Comparison of ENCODE assay signal across 27 cellular contexts in the genomic region with DNA sequence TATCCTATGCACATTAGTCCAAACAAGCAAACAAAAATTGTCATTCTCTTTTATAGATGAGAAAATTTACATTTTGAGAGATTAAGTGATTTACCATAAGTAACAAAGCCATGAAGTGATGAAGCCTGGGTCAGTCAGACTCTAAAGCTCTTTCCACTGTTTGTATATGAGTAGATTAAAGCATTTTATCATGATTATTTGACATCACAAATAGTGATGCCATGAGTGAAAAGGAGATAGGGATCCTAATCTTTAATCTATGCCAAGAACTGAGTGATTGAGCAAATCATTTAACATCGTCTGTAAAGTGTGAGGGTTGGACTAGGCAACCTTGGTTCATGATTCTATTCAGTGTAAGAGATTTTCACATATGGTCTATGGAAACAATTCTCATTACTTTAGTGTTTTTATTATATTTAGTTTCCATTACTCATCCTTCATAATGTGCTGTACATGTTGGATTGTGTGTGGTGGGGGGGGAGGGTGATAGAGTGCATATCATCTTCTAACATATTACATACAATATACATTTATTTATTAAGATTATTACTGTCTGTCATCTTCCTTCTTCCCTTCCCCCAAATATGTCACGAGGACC.
"Had no signal": no experiment of that assay in that cellular context is flagged by ENCODE, and none has a peak within 500 bp of the region (broad histone marks: within the 10 kb centered on the region; RNA-seq: fewer than 3 reads in every experiment).

No MANE protein-coding gene starts in this region.

- H3K9me3 ChIP-seq: esophagus muscularis mucosa, gastrocnemius medialis, lower lobe of right lung, ovary, prostate gland, upper lobe of left lung had no signal

- H3K27me3 ChIP-seq: brain microvascular endothelial cell, esophagus muscularis mucosa, gastrocnemius medialis, ovary, spleen, upper lobe of left lung had no signal

- H3K4me3 Mint-ChIP-seq: activated naive CD4-positive, alpha-beta T cell treated with anti-CD3 and anti-CD28 coated beads, Interleukin-2, amount 10 ng/mL, durations not matched to agents 7 days and 5 days; activated T-cell treated with anti-CD3 and anti-CD28 coated beads, Interleukin-2, amount 50 U/mL, for 72 hours; effector memory CD8-positive, alpha-beta T cell; naive B cell had no signal

- H3K4me1 Mint-ChIP-seq: activated naive CD4-positive, alpha-beta T cell treated with anti-CD3 and anti-CD28 coated beads, Interleukin-2, amount 10 ng/mL, durations not matched to agents 7 days and 5 days had no signal

- H3K36me3 Mint-ChIP-seq: activated naive CD4-positive, alpha-beta T cell treated with anti-CD3 and anti-CD28 coated beads, Interleukin-2, amount 10 ng/mL, durations not matched to agents 7 days and 5 days had no signal

- H3K4me1 ChIP-seq: prostate gland had no signal

- H3K4me3 ChIP-seq: esophagus muscularis mucosa, gastrocnemius medialis, lower lobe of right lung, ovary, prostate gland, spleen, upper lobe of left lung had no signal

- H3K27ac Mint-ChIP-seq: activated naive CD4-positive, alpha-beta T cell treated with anti-CD3 and anti-CD28 coated beads, Interleukin-2, amount 10 ng/mL, durations not matched to agents 7 days and 5 days; activated T-cell treated with anti-CD3 and anti-CD28 coated beads, Interleukin-2, amount 50 U/mL, for 72 hours; effector memory CD8-positive, alpha-beta T cell; naive B cell had no signal

- H3K36me3 ChIP-seq: brain microvascular endothelial cell, esophagus muscularis mucosa, gastrocnemius medialis, lower lobe of right lung, ovary, prostate gland, spleen, upper lobe of left lung, WERI-Rb-1 had no signal

- FAIRE-seq: colon, keratinocyte, TTC549 had no signal

- ATAC-seq: activated T-cell treated with anti-CD3 and anti-CD28 coated beads, Interleukin-2, amount 50 U/mL, for 72 hours; effector memory CD8-positive, alpha-beta T cell; gastrocnemius medialis; left colon; lower lobe of right lung; stimulated activated naive CD8-positive, alpha-beta T cell treated with anti-CD3 and anti-CD28 coated beads, Interleukin-15, Interleukin-2, amounts not matched to agents 100 U/mL and 50 U/mL, for 24 hours had no signal

- DNase-seq: activated CD4-positive, alpha-beta T cell treated with anti-CD3 and anti-CD28 coated beads for 1 hour; activated CD4-positive, alpha-beta T cell treated with anti-CD3 and anti-CD28 coated beads, Interleukin-2, amount 50 U/mL, for 4 hours; activated effector memory CD4-positive, alpha-beta T cell treated with anti-CD3 and anti-CD28 coated beads, Interleukin-2, amount 50 U/mL, for 16 hours; activated naive CD4-positive, alpha-beta T cell treated with anti-CD3 and anti-CD28 coated beads, Interleukin-2, amount 10 ng/mL, durations not matched to agents 7 days and 5 days; activated T-cell treated with anti-CD3 and anti-CD28 coated beads, Interleukin-2, amount 50 U/mL, for 72 hours; anterior cingulate cortex; brain microvascular endothelial cell; caudate nucleus; effector memory CD8-positive, alpha-beta T cell; gastrocnemius medialis; head of caudate nucleus; left colon; lower lobe of right lung; mesendoderm; naive B cell; ovary; spleen; stimulated activated CD4-positive, alpha-beta T cell treated with anti-CD3 and anti-CD28 coated beads, Interleukin-4, amount 100 ng/mL, for 24 hours; stimulated activated naive CD8-positive, alpha-beta T cell treated with anti-CD3 and anti-CD28 coated beads, Interleukin-15, Interleukin-2, amounts not matched to agents 100 U/mL and 50 U/mL, for 24 hours; T-helper 1 cell; upper lobe of left lung; WERI-Rb-1 had no signal

- H3K9me3 Mint-ChIP-seq: activated naive CD4-positive, alpha-beta T cell treated with anti-CD3 and anti-CD28 coated beads, Interleukin-2, amount 10 ng/mL, durations not matched to agents 7 days and 5 days had no signal

- H3K27ac ChIP-seq: brain microvascular endothelial cell, esophagus muscularis mucosa, lower lobe of right lung, ovary, prostate gland, spleen, upper lobe of left lung, WERI-Rb-1 had no signal
